Comparison of ENCODE assay signal across 8 cellular contexts in genomic region chr10:102503264-102504178, GRCh38. TPM values are rescaled to one million over a fixed set of nuclear protein-coding genes. Genes with fewer than 3 reads are reported as not detected.
DNase-seq lines count a peak whose midpoint lies in the region; ATAC-seq lines count a peak whose summit lies in the region.

SUFU (plus strand) TSS chr10:102503972; CDS start chr10:102504153, 181 bp downstream.

- H3K9ac ChIP-seq in endocrine pancreas (ENCODE audit: control insufficient read depth, insufficient read depth, low read length) = peak within 1 kb of the TSS; percentile 83
- peak within 1 kb of the TSS; percentile 82 for H3K9ac ChIP-seq in mesendoderm (ENCODE audit: low read length)

- no peaks in the 10 kb centered on the region for H3K4me1 ChIP-seq in endocrine pancreas (ENCODE audit: control insufficient read depth, insufficient read depth, low read length)
- H3K4me1 ChIP-seq in mesendoderm (ENCODE audit: control insufficient read depth, low read depth, low read length) = peaks cover 4% of the 10 kb centered on the region

- H3K36me3 ChIP-seq in endocrine pancreas (ENCODE audit: control insufficient read depth, insufficient read depth, low read length) = no peaks in the 10 kb centered on the region
- no peaks in the 10 kb centered on the region for H3K36me3 ChIP-seq in mesendoderm (ENCODE audit: control insufficient read depth, insufficient read depth, low read length)

- H2BK5ac ChIP-seq in mesendoderm (ENCODE audit: low read length) = no peak within 1 kb of the TSS

- in situ Hi-C loops in Caki2 (cut with HindIII; ENCODE audit: low pct_unique_long_range_greater_than_20kb, low sequenced_read_pairs) = loop anchor here (10.0 kb wide), 2 partner anchors 71 to 329 kb away; no protein-coding TSS in a partner anchor

- no peak within 1 kb of the TSS for H3K23ac ChIP-seq in mesendoderm (ENCODE audit: low read length)

- ATAC-seq in GM21360 (IDR thresholded peaks at IDR 0.05; ENCODE audit: unreplicated experiment) = peak; percentile 68

- DNase-seq in Caki2 (ENCODE audit: low read depth) (peak; percentile 94), HT1080 (ENCODE audit: low read depth) (peak; percentile 92), NOMO-1 (lab: John Stamatoyannopoulos, UW; ENCODE audit: unreplicated experiment in 2 of 2) (peak; percentile 91 to 97), mesendoderm (peak; percentile 99)
- DNase-seq in activated CD8-positive, alpha-beta memory T cell treated with anti-CD3 and anti-CD28 coated beads for 4 hours (ENCODE audit: low read depth in 2 of 2) = peak; percentile 95 to 97
- peak; percentile 94 for DNase-seq in stimulated activated CD8-positive, alpha-beta memory T cell treated with anti-CD3 and anti-CD28 coated beads, Interleukin-15, amount 100 ng/mL, for 1 hour (ENCODE audit: low read depth)

- peak within 1 kb of the TSS; percentile 7 for H3K27ac ChIP-seq in mesendoderm (ENCODE audit: low read depth, low read length)

- peaks cover 20% of the 10 kb centered on the region for H3K79me1 ChIP-seq in mesendoderm (ENCODE audit: low read length)

- H3K4me2 ChIP-seq in mesendoderm (ENCODE audit: low read length) = peak within 1 kb of the TSS; percentile 93

- no peak within 1 kb of the TSS for H2AK5ac ChIP-seq in mesendoderm (ENCODE audit: low read length)

- peak within 1 kb of the TSS; percentile 41 for H3K4ac ChIP-seq in mesendoderm (ENCODE audit: low read depth, low read length)

- H3K27me3 ChIP-seq in endocrine pancreas (ENCODE audit: control insufficient read depth, insufficient read depth, low read length) (no peaks in the 10 kb centered on the region), mesendoderm (ENCODE audit: insufficient read depth, low read length, poor library complexity) (no peaks in the 10 kb centered on the region)

- peak within 1 kb of the TSS; percentile 92 for H3K56ac ChIP-seq in mesendoderm (ENCODE audit: low read length)

- H2BK120ac ChIP-seq in mesendoderm (ENCODE audit: low read depth, low read length) = no peak within 1 kb of the TSS

- no peaks in the 10 kb centered on the region for H3K9me3 ChIP-seq in endocrine pancreas (ENCODE audit: control insufficient read depth, low read length)

- no CpG with 5 or more reads among the region's 44 CpGs for WGBS in mesendoderm (ENCODE audit: extremely low coverage, insufficient coverage, low lambda C conversion rate)

- H2BK15ac ChIP-seq in mesendoderm (replicated peaks; ENCODE audit: low read depth) = no peak within 1 kb of the TSS

- H3K18ac ChIP-seq in mesendoderm (ENCODE audit: low read length) = peak within 1 kb of the TSS; percentile 92

- H3K4me3 ChIP-seq in endocrine pancreas (ENCODE audit: control insufficient read depth, insufficient read depth, low read length) (peak within 1 kb of the TSS; percentile 92), mesendoderm (ENCODE audit: low read length) (peak within 1 kb of the TSS; percentile 83)

- H3K79me2 ChIP-seq in mesendoderm (ENCODE audit: control insufficient read depth, insufficient read depth, low read length) = peaks cover 30% of the 10 kb centered on the region

- no peak within 1 kb of the TSS for H4K8ac ChIP-seq in mesendoderm (ENCODE audit: low read depth, low read length)

- H4K5ac ChIP-seq in mesendoderm (ENCODE audit: low read length) = no peak within 1 kb of the TSS

RNA-seq across cellular contexts. Expression of gene SUFU, which starts in this region (rescaled TPM):
- 0.84 and 2.9 TPM in 2 replicates for total RNA-seq in Caki2 (2014; rRNA removed; shearing (Covaris generic); ENCODE audit: low replicate concordance)
- total RNA-seq in HT1080 (2014; rRNA removed; shearing (Covaris generic)) = 6.5 and 9.7 TPM in 2 replicates
- polyA plus RNA-seq in HT1080 (2015; cell fraction: cytosol; rRNA removed) = 16.8 TPM in 2 replicates
- 21.5 and 23.1 TPM in 2 replicates for polyA plus RNA-seq in HT1080 (2015; cell fraction: nucleus; rRNA removed)
- polyA plus RNA-seq in mesendoderm (2013, experiment 1 of 2) = 5.3 TPM
- polyA plus RNA-seq in mesendoderm (2013, experiment 2 of 2) = 4.8 TPM

Comparison
In these comparisons a context has a peak if more than half of its experiments do, and no peak if none do; other contexts are left out.
1. Peak in every context shown above with its lines: DNase-seq, ATAC-seq, H3K4me3 ChIP-seq and H3K27ac ChIP-seq.